19 cellular contexts compared by ENCODE assay signal in the genomic region with DNA sequence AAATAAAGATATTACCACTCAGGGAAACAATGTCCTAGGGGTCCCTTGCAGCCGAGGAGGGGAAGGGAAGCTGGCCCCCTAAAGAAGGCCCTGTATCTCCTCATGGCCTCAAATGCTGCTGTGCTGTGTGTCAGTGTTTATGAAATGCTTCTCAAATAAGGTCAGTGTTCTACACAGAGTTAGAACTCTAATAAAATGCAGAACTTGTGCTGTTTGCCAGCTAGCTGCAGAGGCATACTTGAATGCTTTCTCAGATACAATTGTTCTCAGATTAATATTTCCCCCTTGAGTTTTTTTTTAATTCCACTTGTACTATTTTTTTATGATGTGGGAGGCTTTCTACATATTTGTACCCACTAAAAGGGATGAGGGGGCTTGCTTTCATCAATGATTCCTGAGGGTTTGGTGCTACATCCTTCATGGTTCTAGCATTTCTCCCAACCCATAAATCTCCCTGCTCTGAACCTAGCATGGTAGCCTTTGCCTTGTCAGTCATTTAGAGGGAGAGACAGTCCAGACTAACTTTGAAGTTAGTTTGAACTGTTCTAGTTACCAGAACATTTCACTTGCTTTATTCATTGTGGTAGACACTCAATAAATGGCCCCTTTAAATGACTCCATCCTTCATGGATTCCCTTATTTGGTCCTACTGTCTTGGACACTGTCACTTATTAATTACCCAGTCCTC. TPM values are rescaled to one million over a fixed set of nuclear protein-coding genes. Genes with fewer than 3 reads are reported as not detected.
DNase-seq lines count a peak whose midpoint lies in the region; TF ChIP-seq lines count a peak whose summit lies in the region.
"Had no signal": no experiment of that assay in that cellular context is flagged by ENCODE, and none has a peak within 500 bp of the region (broad histone marks: within the 10 kb centered on the region; RNA-seq: fewer than 3 reads in every experiment).

No MANE protein-coding gene starts in this region.

- peaks cover 0 to 12% (median 7%) of the 10 kb centered on the region in 3 donors for H3K9me3 ChIP-seq in esophagus squamous epithelium
- H3K9me3 ChIP-seq in muscle layer of duodenum (ENCODE audit: control insufficient read depth in 1 of 2, low read length in 2 of 2), result peaks cover 0 to 5% of the 10 kb centered on the region in 2 donors
- no peaks in the 10 kb centered on the region for H3K9me3 ChIP-seq in tibial artery
- no peaks in the 10 kb centered on the region for H3K9me3 ChIP-seq in effector memory CD4-positive, alpha-beta T cell (ENCODE audit: control insufficient read depth, low read length)
- H3K9me3 ChIP-seq in adrenal gland (replicated peaks in 1 of 3), result no peaks in the 10 kb centered on the region

- peak; percentile 60 for DNase-seq in AG10803 (ENCODE audit: low read depth)
- DNase-seq in esophagus squamous epithelium (lab: John Stamatoyannopoulos, UW), result no peak
- DNase-seq in tibial artery, result no peak
- DNase-seq in effector memory CD4-positive, alpha-beta T cell, result no peak
- DNase-seq in adrenal gland, result no peak
- DNase-seq in stimulated activated CD4-positive, alpha-beta T cell treated with anti-CD3 and anti-CD28 coated beads, Interleukin-15, amount 100 ng/mL, for 24 hours, result no peak
- DNase-seq: Caco-2; CD4-positive, alpha-beta T cell; GF-D8; HCEC 1CT; Karpas-422; NCI-H1417 treated with DMSO at 0.1 percent for 48 hours; NCI-H187 treated with DMSO at 0.1 percent for 48 hours; NCI-H226; NCI-H524 treated with DMSO at 0.1 percent for 48 hours; PC-3; RPMI8226 had no signal

- TF ChIP-seq CTCF in AG10803 (conservative IDR thresholded peaks at IDR 0.05; ENCODE audit: low read length) (no peak), esophagus squamous epithelium (IDR thresholded peaks at IDR 0.05) (no peak), tibial artery (IDR thresholded peaks at IDR 0.05) (no peak), adrenal gland (IDR thresholded peaks at IDR 0.05) (no peak)

- 0 to 38% methylated on average over 1 of the region's 1 CpG for WGBS in esophagus squamous epithelium, 2 donors
- 41 to 69% (median 44%) methylated on average over 1 of the region's 1 CpG for WGBS in adrenal gland, 4 donors

- intact Hi-C loops in esophagus squamous epithelium (cut with DNase I), result no loop called here
- intact Hi-C loops in tibial artery (cut with DNase I; ENCODE audit: low total_unique reads), result no loop called here
- intact Hi-C loops in adrenal gland (cut with DNase I), result no loop called here

- H3K4me1 ChIP-seq in esophagus squamous epithelium (peaks cover 0 to 45% (median 11%) of the 10 kb centered on the region in 3 donors), muscle layer of duodenum (ENCODE audit: control insufficient read depth in 1 of 2, insufficient read depth in 2 of 2, low read length in 2 of 2) (peaks cover 0 to 29% of the 10 kb centered on the region in 2 donors), tibial artery (peaks cover 0 to 65% (median 39%) of the 10 kb centered on the region in 4 donors), adrenal gland (replicated peaks in 1 of 2) (peaks cover 0 to 11% of the 10 kb centered on the region in 2 donors)
- no peaks in the 10 kb centered on the region for H3K4me1 ChIP-seq in effector memory CD4-positive, alpha-beta T cell (ENCODE audit: control insufficient read depth, insufficient read depth, low read length, poor library complexity, severe bottlenecking)

- H3K27ac ChIP-seq in esophagus squamous epithelium (peak overlapping the region in 3 of 4 donors; percentile 58 to 73 (median 72)), muscle layer of duodenum (ENCODE audit: low read length) (peak overlapping the region; percentile 73), tibial artery (peak overlapping the region; percentile 58 to 81), adrenal gland (no peak overlapping the region)
- no peak overlapping the region for H3K27ac ChIP-seq in effector memory CD4-positive, alpha-beta T cell (ENCODE audit: insufficient read depth, low read length, poor library complexity, severe bottlenecking)

- H3K27me3 ChIP-seq in esophagus squamous epithelium (peaks cover 0 to 3% (median 0%) of the 10 kb centered on the region in 4 donors), muscle layer of duodenum (ENCODE audit: low read depth, low read length) (no peaks in the 10 kb centered on the region), tibial artery (no peaks in the 10 kb centered on the region), adrenal gland (no peaks in the 10 kb centered on the region)
- no peaks in the 10 kb centered on the region for H3K27me3 ChIP-seq in effector memory CD4-positive, alpha-beta T cell (replicated peaks; ENCODE audit: control insufficient read depth, insufficient read depth, low read length, poor library complexity, severe bottlenecking)

- H3K4me3 ChIP-seq in AG10803 (ENCODE audit: low read length) (no peak overlapping the region), esophagus squamous epithelium (no peak overlapping the region), muscle layer of duodenum (ENCODE audit: low read depth in 1 of 2, low read length in 2 of 2) (no peak overlapping the region), tibial artery (no peak overlapping the region), adrenal gland (no peak overlapping the region)
- H3K4me3 ChIP-seq in effector memory CD4-positive, alpha-beta T cell (ENCODE audit: insufficient read depth, low read depth, low read length, poor library complexity, severe bottlenecking), result no peak overlapping the region

- H3K36me3 ChIP-seq in esophagus squamous epithelium (no peaks in the 10 kb centered on the region), muscle layer of duodenum (ENCODE audit: control insufficient read depth in 1 of 2, insufficient read depth in 2 of 2, low read length in 2 of 2) (no peaks in the 10 kb centered on the region), tibial artery (no peaks in the 10 kb centered on the region), adrenal gland (replicated peaks in 1 of 2) (no peaks in the 10 kb centered on the region)
- H3K36me3 ChIP-seq in effector memory CD4-positive, alpha-beta T cell (ENCODE audit: control insufficient read depth, insufficient read depth, low read length), result no peaks in the 10 kb centered on the region

- TF ChIP-seq POLR2A in esophagus squamous epithelium (IDR thresholded peaks at IDR 0.05) (no peak), adrenal gland (IDR thresholded peaks at IDR 0.05) (no peak)

RNA-seq across cellular contexts. Expression of gene SLIT3, which starts 12.7 kb away (rescaled TPM):
- total RNA-seq in esophagus squamous epithelium (10 to 100 TPM in 1 of 4 donors, 1 to 10 TPM in 2, under 1 TPM in 1; 0.72 to 37.4 (median 5.3) TPM), adrenal gland (10 to 100 TPM; 26.2 to 94.1 (median 40.6) TPM)
- polyA plus RNA-seq in adrenal gland, result 10 to 100 TPM in 2 of 3 donors, 1 to 10 TPM in 1; 10.0 to 21.3 (median 10.6) TPM
- total RNA-seq: CD4-positive, alpha-beta T cell had no signal
- polyA plus RNA-seq: IgD-negative memory B cell had no signal

Comparison
In these comparisons a context has a peak if more than half of its experiments do, and no peak if none do; other contexts are left out.
1. H3K27ac ChIP-seq: peak in esophagus squamous epithelium (3 of 4), muscle layer of duodenum (single experiment) and tibial artery (2 of 2); none in effector memory CD4-positive, alpha-beta T cell (single experiment) and adrenal gland (0 of 5).